In the genomic region with DNA sequence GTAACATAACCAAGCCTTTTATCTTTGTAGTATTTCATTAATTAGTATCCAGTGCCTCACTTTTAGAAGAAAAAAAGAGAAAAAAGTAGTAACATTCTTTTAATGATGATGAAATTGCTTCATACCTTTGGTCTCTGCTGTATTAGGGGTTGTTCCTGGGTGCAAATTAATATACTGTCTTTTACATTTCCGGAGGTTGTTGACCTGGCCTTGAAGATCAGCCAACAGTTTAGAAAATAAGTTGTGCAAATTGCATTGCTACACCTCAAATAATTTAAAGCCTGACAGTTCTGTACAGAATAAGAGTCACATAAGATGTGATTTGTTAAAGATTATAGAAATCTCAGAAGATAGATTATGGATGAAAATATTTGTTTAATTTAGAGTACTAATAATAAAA, we compare ENCODE assay signal across 17 cellular contexts. TPM values are rescaled to one million over a fixed set of nuclear protein-coding genes. Genes with fewer than 3 reads are reported as not detected.
A peak's percentile ranks its signal among the peaks of the same experiment; 100 is the strongest.
DNase-seq lines count a peak whose midpoint lies in the region; ATAC-seq lines count a peak whose summit lies in the region.
"Had no signal": no experiment of that assay in that cellular context is flagged by ENCODE, and none has a peak within 500 bp of the region (broad histone marks: within the 10 kb centered on the region; RNA-seq: fewer than 3 reads in every experiment).

No MANE protein-coding gene starts in this region.

- H3K4me1 Mint-ChIP-seq in CD4-positive, alpha-beta memory T cell, result peaks cover 44 to 72% (median 51%) of the 10 kb centered on the region in 4 donors
- H3K4me1 Mint-ChIP-seq in activated CD8-positive, alpha-beta T cell treated with anti-CD3 and anti-CD28 coated beads, Interleukin-2, amount 10 ng/mL, durations not matched to agents 7 days and 5 days (ENCODE audit: low read depth), result peaks cover 56% of the 10 kb centered on the region
- peaks cover 16 to 75% (median 56%) of the 10 kb centered on the region in 4 donors for H3K4me1 Mint-ChIP-seq in naive thymus-derived CD8-positive, alpha-beta T cell

- H3K27ac Mint-ChIP-seq in CD4-positive, alpha-beta memory T cell, result peak overlapping the region in 5 of 7 donors; percentile 39 to 100 (median 70)
- H3K27ac Mint-ChIP-seq in activated CD8-positive, alpha-beta T cell treated with anti-CD3 and anti-CD28 coated beads, Interleukin-2, amount 10 ng/mL, durations not matched to agents 7 days and 5 days, result peak overlapping the region; percentile 35
- peak overlapping the region in 6 of 10 donors; percentile 26 to 87 (median 75) for H3K27ac Mint-ChIP-seq in naive thymus-derived CD8-positive, alpha-beta T cell
- H3K27ac Mint-ChIP-seq: H9, neural progenitor cell had no signal

- H3K9me3 Mint-ChIP-seq in CD4-positive, alpha-beta memory T cell, result peaks cover 0 to 4% (median 0%) of the 10 kb centered on the region in 8 donors
- no peaks in the 10 kb centered on the region for H3K9me3 Mint-ChIP-seq in activated CD8-positive, alpha-beta T cell treated with anti-CD3 and anti-CD28 coated beads, Interleukin-2, amount 10 ng/mL, durations not matched to agents 7 days and 5 days (ENCODE audit: insufficient read depth)
- H3K9me3 Mint-ChIP-seq in naive thymus-derived CD8-positive, alpha-beta T cell, result peaks cover 0 to 2% (median 0%) of the 10 kb centered on the region in 9 donors
- H3K9me3 Mint-ChIP-seq: H9, neural progenitor cell had no signal

- peaks cover 70% of the 10 kb centered on the region for H3K4me1 ChIP-seq in CD4-positive, alpha-beta memory T cell (ENCODE audit: insufficient read depth, low read length)

- H3K9me3 ChIP-seq in CD4-positive, alpha-beta memory T cell (ENCODE audit: control insufficient read depth in 1 of 2, low read length in 2 of 2), result no peaks in the 10 kb centered on the region
- H3K9me3 ChIP-seq: Caco-2 had no signal

- H3K36me3 ChIP-seq in CD4-positive, alpha-beta memory T cell (ENCODE audit: insufficient read depth, low read length), result no peaks in the 10 kb centered on the region
- H3K36me3 ChIP-seq: neural progenitor cell had no signal

- no peak for DNase-seq in CD4-positive, alpha-beta memory T cell
- DNase-seq in activated CD8-positive, alpha-beta T cell treated with anti-CD3 and anti-CD28 coated beads, Interleukin-2, amount 10 ng/mL, durations not matched to agents 7 days and 5 days, result no peak
- no peak for DNase-seq in naive thymus-derived CD8-positive, alpha-beta T cell
- DNase-seq in glomerular visceral epithelial cell (ENCODE audit: extremely low spot score), result no peak
- DNase-seq: activated CD4-positive, CD25-positive, alpha-beta regulatory T cell treated with anti-CD3 and anti-CD28 coated beads, Interleukin-2, amount 50 U/mL, for 72 hours; activated naive CD4-positive, alpha-beta T cell; Caco-2; H9; hippocampal formation; left ventricle myocardium superior; NCI-H2171; right cardiac atrium had no signal

- H3K27me3 ChIP-seq in CD4-positive, alpha-beta memory T cell (ENCODE audit: insufficient read depth, low read length), result no peaks in the 10 kb centered on the region

- no peaks in the 10 kb centered on the region for H3K27me3 Mint-ChIP-seq in CD4-positive, alpha-beta memory T cell
- no peaks in the 10 kb centered on the region for H3K27me3 Mint-ChIP-seq in activated CD8-positive, alpha-beta T cell treated with anti-CD3 and anti-CD28 coated beads, Interleukin-2, amount 10 ng/mL, durations not matched to agents 7 days and 5 days (ENCODE audit: low read depth)
- no peaks in the 10 kb centered on the region for H3K27me3 Mint-ChIP-seq in naive thymus-derived CD8-positive, alpha-beta T cell

- peak overlapping the region; percentile 91 to 98 (median 94) for H3K4me3 Mint-ChIP-seq in CD4-positive, alpha-beta memory T cell
- peak overlapping the region; percentile 88 for H3K4me3 Mint-ChIP-seq in activated CD8-positive, alpha-beta T cell treated with anti-CD3 and anti-CD28 coated beads, Interleukin-2, amount 10 ng/mL, durations not matched to agents 7 days and 5 days
- H3K4me3 Mint-ChIP-seq in naive thymus-derived CD8-positive, alpha-beta T cell, result peak overlapping the region; percentile 59 to 97 (median 92)
- H3K4me3 Mint-ChIP-seq: H9, neural progenitor cell had no signal

- POLR2A ChIA-PET in CD4-positive, alpha-beta memory T cell (lab: Charles Lee; ENCODE audit: partially characterized antibody), result interaction anchor here (1.6 kb wide), 1 partner anchor 323 kb away, joined by 6 read pairs; a partner anchor contains a TSS
- POLR2A ChIA-PET in activated CD8-positive, alpha-beta T cell treated with anti-CD3 and anti-CD28 coated beads, Interleukin-2, amount 10 ng/mL, durations not matched to agents 7 days and 5 days (lab: Charles Lee), result interaction anchor here (0.6 to 0.7 kb wide), 2 partner anchors 323 to 1224 kb away, joined by 3 to 4 read pairs; no protein-coding TSS in a partner anchor
- POLR2A ChIA-PET in naive thymus-derived CD8-positive, alpha-beta T cell (lab: Charles Lee), result interaction anchor here (0.9 kb wide), 1 partner anchor 121 kb away, joined by 3 read pairs; no protein-coding TSS in a partner anchor

- CTCF ChIA-PET in CD4-positive, alpha-beta memory T cell (lab: Charles Lee; ENCODE audit: partially characterized antibody), result no interaction called here
- CTCF ChIA-PET in activated CD8-positive, alpha-beta T cell treated with anti-CD3 and anti-CD28 coated beads, Interleukin-2, amount 10 ng/mL, durations not matched to agents 7 days and 5 days (lab: Charles Lee), result interaction anchor here (1.1 kb wide), 1 partner anchor 9 kb away, joined by 3 read pairs; no protein-coding TSS in a partner anchor

- no peak for ATAC-seq in activated CD8-positive, alpha-beta T cell treated with anti-CD3 and anti-CD28 coated beads, Interleukin-2, amount 10 ng/mL, durations not matched to agents 7 days and 5 days
- no peak for ATAC-seq in naive thymus-derived CD8-positive, alpha-beta T cell
- ATAC-seq in activated CD4-positive, CD25-positive, alpha-beta regulatory T cell treated with anti-CD3 and anti-CD28 coated beads, Interleukin-2, amount 50 U/mL, for 24 hours, result no peak
- ATAC-seq in HG02763 (IDR thresholded peaks at IDR 0.05; ENCODE audit: unreplicated experiment), result no peak
- ATAC-seq: left ventricle myocardium superior, right cardiac atrium had no signal

- no peak overlapping the region for H3K27ac ChIP-seq in CD4-positive, alpha-beta memory T cell (ENCODE audit: low read depth, low read length)
- H3K27ac ChIP-seq: neural progenitor cell, SK-N-MC had no signal

- peak overlapping the region in 1 of 2 donors; percentile 25 for H3K4me3 ChIP-seq in CD4-positive, alpha-beta memory T cell (ENCODE audit: low read length in 2 of 2)
- H3K4me3 ChIP-seq in GM08714 (ENCODE audit: low read length), result peak overlapping the region; percentile 89; the same call in 1 of the 2 replicates
- H3K4me3 ChIP-seq: neural progenitor cell, SK-N-MC had no signal

- intact Hi-C loops in CD4-positive, alpha-beta memory T cell (cut with micrococcal nuclease), result loop anchor here (1.0 to 10.0 kb wide), 4 partner anchors 8 to 257 kb away; a partner anchor contains a TSS

- H3K36me3 Mint-ChIP-seq in CD4-positive, alpha-beta memory T cell, result peaks cover 7 to 39% of the 10 kb centered on the region in 2 donors
- peaks cover 53% of the 10 kb centered on the region for H3K36me3 Mint-ChIP-seq in activated CD8-positive, alpha-beta T cell treated with anti-CD3 and anti-CD28 coated beads, Interleukin-2, amount 10 ng/mL, durations not matched to agents 7 days and 5 days (ENCODE audit: low read depth)
- peaks cover 0 to 14% (median under 1%) of the 10 kb centered on the region in 3 donors for H3K36me3 Mint-ChIP-seq in naive thymus-derived CD8-positive, alpha-beta T cell
- H3K36me3 Mint-ChIP-seq: neural progenitor cell had no signal

RNA-seq across cellular contexts. Expression of a gene that starts 3.8 kb away (rescaled TPM):
- total RNA-seq in CD4-positive, alpha-beta memory T cell, result 10 to 100 TPM; 79.8 to 84.9 TPM
- 10 to 100 TPM; 16.6 to 61.9 TPM for polyA plus RNA-seq in CD4-positive, alpha-beta memory T cell
- total RNA-seq in activated CD8-positive, alpha-beta T cell treated with anti-CD3 and anti-CD28 coated beads, Interleukin-2, amount 10 ng/mL, durations not matched to agents 7 days and 5 days, result 100 to 1,000 TPM; 150 to 162 TPM
- 100 to 1,000 TPM in 1 of 2 experiments, 10 to 100 TPM in 1; 91.5 to 101 TPM for total RNA-seq in naive thymus-derived CD8-positive, alpha-beta T cell
- 10 to 100 TPM; 27.5 to 82.2 (median 32.4) TPM for polyA plus RNA-seq in naive thymus-derived CD8-positive, alpha-beta T cell
